In genomic region chr12:95304673-95305198, GRCh38 we compare ENCODE assay signal across 22 cellular contexts.
DNase-seq lines count a peak whose midpoint lies in the region; ATAC-seq, FAIRE-seq and TF ChIP-seq lines count a peak whose summit lies in the region.
"Had no signal": no experiment of that assay in that cellular context is flagged by ENCODE, and none has a peak within 500 bp of the region (broad histone marks: within the 10 kb centered on the region; RNA-seq: fewer than 3 reads in every experiment).

No MANE protein-coding gene starts in this region.

- CTCF ChIA-PET in PC-3 (lab: Charles Lee), result interaction anchor here (0.6 kb wide), 1 partner anchor 29 kb away, joined by 3 read pairs; no protein-coding TSS in a partner anchor
- CTCF ChIA-PET in endothelial cell of umbilical vein (lab: Charles Lee), result interaction anchor here (0.6 to 2.3 kb wide), 6 partner anchors 9 to 230 kb away, joined by 3 to 10 read pairs (median 4); no protein-coding TSS in a partner anchor

- no peaks in the 10 kb centered on the region for H3K9me3 Mint-ChIP-seq in neural progenitor cell

- H2AFZ ChIP-seq in PC-3 (ENCODE audit: low read length) (no peak overlapping the region), endothelial cell of umbilical vein (ENCODE audit: low read depth, low read length) (no peak overlapping the region), neural progenitor cell (replicated peaks) (no peak overlapping the region)

- no peaks in the 10 kb centered on the region for H3K27me3 Mint-ChIP-seq in neural progenitor cell (ENCODE audit: insufficient read depth, low read depth)
- H3K27me3 Mint-ChIP-seq: naive thymus-derived CD4-positive, alpha-beta T cell had no signal

- FAIRE-seq in endothelial cell of umbilical vein (lab: Jason Lieb, UNC), result peak; percentile 64
- FAIRE-seq: HTR-8/SVneo had no signal

- peaks cover 34% of the 10 kb centered on the region for H3K4me1 ChIP-seq in PC-3 (ENCODE audit: insufficient read depth, low read length)
- H3K4me1 ChIP-seq in endothelial cell of umbilical vein (ENCODE audit: control insufficient read depth, extremely low read depth, insufficient read depth, low read length), result peaks cover 34% of the 10 kb centered on the region
- H3K4me1 ChIP-seq in neural progenitor cell, result peaks cover 4% of the 10 kb centered on the region
- H3K4me1 ChIP-seq: prostate gland, suprapubic skin had no signal

- H3K27ac ChIP-seq in PC-3 (ENCODE audit: low read length) (no peak overlapping the region), endothelial cell of umbilical vein (ENCODE audit: insufficient read depth, low read depth, low read length) (no peak overlapping the region), neural progenitor cell (no peak overlapping the region)
- H3K27ac ChIP-seq: coronary artery, prostate gland, suprapubic skin had no signal

- H3K27me3 ChIP-seq in PC-3 (ENCODE audit: low read length) (no peaks in the 10 kb centered on the region), endothelial cell of umbilical vein (ENCODE audit: control insufficient read depth in 2 of 2, insufficient read depth in 2 of 2, low read length in 2 of 2) (no peaks in the 10 kb centered on the region), neural progenitor cell (no peaks in the 10 kb centered on the region)
- H3K27me3 ChIP-seq: suprapubic skin had no signal

- no peak overlapping the region for H3K4me3 Mint-ChIP-seq in neural progenitor cell
- H3K4me3 Mint-ChIP-seq: naive thymus-derived CD4-positive, alpha-beta T cell had no signal

- H3K9me3 ChIP-seq in PC-3 (ENCODE audit: low read length), result no peaks in the 10 kb centered on the region
- H3K9me3 ChIP-seq in endothelial cell of umbilical vein (replicated peaks; ENCODE audit: control insufficient read depth, insufficient read depth, low read length), result no peaks in the 10 kb centered on the region
- H3K9me3 ChIP-seq in neural progenitor cell (ENCODE audit: low read depth), result no peaks in the 10 kb centered on the region
- H3K9me3 ChIP-seq: prostate gland, suprapubic skin had no signal

- no peaks in the 10 kb centered on the region for H3K9me1 ChIP-seq in endothelial cell of umbilical vein (replicated peaks; ENCODE audit: control insufficient read depth, extremely low read depth, insufficient read depth, low read length)

- H3F3A ChIP-seq in PC-3 (ENCODE audit: low read length, unreplicated experiment) (peaks cover 6% of the 10 kb centered on the region), neural progenitor cell (ENCODE audit: low read depth) (no peaks in the 10 kb centered on the region)

- H3K9ac ChIP-seq in PC-3 (ENCODE audit: low read length) (no peak overlapping the region), endothelial cell of umbilical vein (replicated peaks; ENCODE audit: extremely low read depth, insufficient read depth, low read length) (no peak overlapping the region), neural progenitor cell (no peak overlapping the region)

- no peaks in the 10 kb centered on the region for H3K4me1 Mint-ChIP-seq in neural progenitor cell
- H3K4me1 Mint-ChIP-seq: naive thymus-derived CD4-positive, alpha-beta T cell had no signal

- POLR2A ChIA-PET in PC-3 (lab: Charles Lee; ENCODE audit: unreplicated experiment), result no interaction called here
- POLR2A ChIA-PET in endothelial cell of umbilical vein (lab: Charles Lee), result no interaction called here

- no peak for ATAC-seq in PC-3
- no peak for ATAC-seq in HG03457 (IDR thresholded peaks at IDR 0.05; ENCODE audit: unreplicated experiment)
- ATAC-seq: naive thymus-derived CD4-positive, alpha-beta T cell had no signal

- intact Hi-C loops in PC-3 (cut with micrococcal nuclease), result no loop called here
- intact Hi-C loops in endothelial cell of umbilical vein (cut with micrococcal nuclease), result loop anchor here (1.0 kb wide), 1 partner anchor 11 kb away; no protein-coding TSS in a partner anchor

- peak; percentile 66 for DNase-seq in EH (ENCODE audit: low read depth)
- peak; percentile 42 for DNase-seq in PC-3
- no peak for DNase-seq in endothelial cell of umbilical vein (ENCODE audit: low read depth, low spot score)
- no peak for DNase-seq in neural progenitor cell (ENCODE audit: low spot score)
- no peak for DNase-seq in mesenteric fat pad (ENCODE audit: low spot score)
- DNase-seq in activated T-cell treated with anti-CD3 and anti-CD28 coated beads, Interleukin-2, amount 50 U/mL, for 48 hours, result no peak
- no peak for DNase-seq in activated CD4-positive, alpha-beta T cell treated with anti-CD3 and anti-CD28 coated beads for 48 hours
- DNase-seq: activated CD4-positive, alpha-beta T cell treated with anti-CD3 and anti-CD28 coated beads for 4 hours; activated CD8-positive, alpha-beta memory T cell treated with anti-CD3 and anti-CD28 coated beads, Interleukin-2, amount 50 U/mL, for 4 hours; activated gamma-delta T cell treated with Interleukin-2 at 50 U/mL for 16 hours; MM.1S; naive thymus-derived CD4-positive, alpha-beta T cell; NCI-H1930; NCI-H524; small intestine; stimulated activated CD4-positive, alpha-beta T cell treated with anti-CD3 and anti-CD28 coated beads, Interleukin-4, amount 100 ng/mL, for 4 hours; T1000 had no signal

- H3K9me2 ChIP-seq in PC-3 (replicated peaks; ENCODE audit: low read length), result no peaks in the 10 kb centered on the region

- TF ChIP-seq POLR2A in endothelial cell of umbilical vein (IDR thresholded peaks at IDR 0.05; ENCODE audit: low read depth, low read length), result no peak

- peaks cover 26% of the 10 kb centered on the region for H3K36me3 ChIP-seq in PC-3 (ENCODE audit: low read depth, low read length)
- H3K36me3 ChIP-seq in endothelial cell of umbilical vein (ENCODE audit: control insufficient read depth in 2 of 2, extremely low read depth in 1 of 2, insufficient read depth in 2 of 2, low read length in 2 of 2), result peaks cover 6 to 7% of the 10 kb centered on the region in 2 experiments
- peaks cover 13% of the 10 kb centered on the region for H3K36me3 ChIP-seq in neural progenitor cell
- H3K36me3 ChIP-seq: prostate gland had no signal

- peak overlapping the region; percentile 30 for H3K27ac Mint-ChIP-seq in neural progenitor cell

- H3K4me2 ChIP-seq in PC-3 (ENCODE audit: low read length) (peak overlapping the region; percentile 57), endothelial cell of umbilical vein (ENCODE audit: insufficient read depth, low read length) (peak overlapping the region; percentile 65), neural progenitor cell (no peak overlapping the region)

- H3K79me2 ChIP-seq in PC-3 (ENCODE audit: low read length), result no peaks in the 10 kb centered on the region
- H3K79me2 ChIP-seq in endothelial cell of umbilical vein (ENCODE audit: control insufficient read depth, insufficient read depth, low read length), result peaks cover 2% of the 10 kb centered on the region
- H3K79me2 ChIP-seq in neural progenitor cell (ENCODE audit: low read depth), result no peaks in the 10 kb centered on the region

- TF ChIP-seq CTCF in PC-3 (conservative IDR thresholded peaks at IDR 0.05; ENCODE audit: low read depth, low read length) (no peak), endothelial cell of umbilical vein (IDR thresholded peaks at IDR 0.05; ENCODE audit: extremely low read depth in 1 of 2, insufficient read depth in 1 of 2, low read depth in 1 of 2, low read length in 2 of 2) (no peak), neural progenitor cell (IDR thresholded peaks at IDR 0.05) (no peak)

- peaks cover 20% of the 10 kb centered on the region for H3K36me3 Mint-ChIP-seq in neural progenitor cell

- H4K20me1 ChIP-seq in PC-3 (ENCODE audit: low read length) (peaks cover 4% of the 10 kb centered on the region; the same call in 1 of the 2 replicates), endothelial cell of umbilical vein (replicated peaks; ENCODE audit: control insufficient read depth, extremely low read depth, insufficient read depth, low read length) (no peaks in the 10 kb centered on the region), neural progenitor cell (ENCODE audit: low read depth) (peaks cover 5% of the 10 kb centered on the region)

- dilution Hi-C loops in endothelial cell of umbilical vein (cut with MboI; ENCODE audit: extremely low pct_ligation_motif_present, low sequenced_read_pairs), result no loop called here

- BruUV-seq in PC-3 (replicated peaks; lab: Mats Ljungman, UMichigan) (no TSS peak), endothelial cell of umbilical vein (replicated peaks; lab: Mats Ljungman, UMichigan) (no TSS peak)

- no peak overlapping the region for H3K4me3 ChIP-seq in PC-3 (ENCODE audit: low read length)
- no peak overlapping the region for H3K4me3 ChIP-seq in endothelial cell of umbilical vein (replicated peaks in 1 of 3; ENCODE audit: insufficient read depth in 1 of 3, low read depth in 1 of 3, low read length in 3 of 3)
- no peak overlapping the region for H3K4me3 ChIP-seq in neural progenitor cell
- H3K4me3 ChIP-seq: coronary artery, prostate gland, suprapubic skin had no signal

TF ChIP-seq in endothelial cell of umbilical vein, 7 proteins besides CTCF, POLR2A, EP300 and RAD21:
- TF ChIP-seq MYC (IDR thresholded peaks at IDR 0.05; ENCODE audit: low read depth, low read length), result no peak
- TF ChIP-seq FOS (IDR thresholded peaks at IDR 0.05; ENCODE audit: borderline replicate concordance, insufficient read depth, low read length), result peak; percentile 38
- peak; percentile 60 for TF ChIP-seq JUN (IDR thresholded peaks at IDR 0.05; ENCODE audit: borderline replicate concordance, insufficient read depth, insufficient read length, low read depth)
- TF ChIP-seq EZH2 (IDR thresholded peaks at IDR 0.05; ENCODE audit: borderline replicate concordance, low read depth, low read length, severe bottlenecking), result no peak
- TF ChIP-seq GATA2 (IDR thresholded peaks at IDR 0.05; ENCODE audit: insufficient read depth, insufficient read length, low read depth, low read length), result no peak
- TF ChIP-seq MAX (IDR thresholded peaks at IDR 0.05; ENCODE audit: insufficient read depth, insufficient read length), result no peak
- TF ChIP-seq POLR2AphosphoS5 (IDR thresholded peaks at IDR 0.05; ENCODE audit: insufficient read depth, low read depth, low read length), result no peak

Comparison
In these comparisons a context has a peak if more than half of its experiments do, and no peak if none do; other contexts are left out.
1. DNase-seq: peak in EH (single experiment) and PC-3 (single experiment); none in endothelial cell of umbilical vein (single experiment), neural progenitor cell (single experiment), mesenteric fat pad (single experiment), activated T-cell treated with anti-CD3 and anti-CD28 coated beads, Interleukin-2, amount 50 U/mL, for 48 hours (0 of 2) and activated CD4-positive, alpha-beta T cell treated with anti-CD3 and anti-CD28 coated beads for 48 hours (single experiment).